In the genomic region with DNA sequence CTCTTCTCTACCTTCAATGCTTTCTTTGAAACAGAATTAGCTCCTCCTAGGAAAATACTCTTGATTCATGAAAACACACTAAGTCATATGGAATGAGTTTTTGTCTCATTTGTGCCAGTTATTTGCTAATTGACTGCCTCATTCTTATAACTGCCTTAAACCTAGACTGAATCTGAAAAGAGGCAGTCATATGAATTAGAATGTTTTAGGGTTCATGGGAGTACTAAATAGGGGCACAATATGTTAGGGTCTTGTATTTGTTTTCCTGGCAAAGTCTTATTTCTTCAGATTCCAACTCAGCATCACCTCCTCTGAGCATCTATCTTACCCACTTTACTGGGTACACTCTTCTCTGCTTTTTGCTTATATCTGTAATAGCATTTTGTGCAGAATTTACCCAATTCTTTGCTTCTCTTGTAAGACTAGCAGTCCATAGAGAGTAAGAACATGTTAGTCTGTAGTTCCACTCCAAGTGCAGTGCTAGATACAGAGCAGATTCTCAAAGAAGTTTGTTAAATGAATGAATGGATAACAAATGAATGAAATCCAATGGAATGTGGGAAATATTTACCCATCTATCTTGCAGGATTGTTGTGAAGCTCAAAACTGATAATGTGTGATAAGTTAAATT, we compare ENCODE assay signal across 1 cellular context.
TF ChIP-seq lines count a peak whose summit lies in the region.

No MANE protein-coding gene starts in this region.

TF ChIP-seq in H1, 55 proteins besides CTCF, POLR2A, EP300 and RAD21:
- no peak for TF ChIP-seq RBBP5 (IDR thresholded peaks at IDR 0.05; ENCODE audit: borderline replicate concordance, low read depth, low read length)
- TF ChIP-seq SP2 (IDR thresholded peaks at IDR 0.05; ENCODE audit: low read length), result no peak
- TF ChIP-seq ATF2 (IDR thresholded peaks at IDR 0.05; ENCODE audit: low read length), result no peak
- TF ChIP-seq BACH1 (IDR thresholded peaks at IDR 0.05; ENCODE audit: low read length), result no peak
- TF ChIP-seq, protein P1, sequence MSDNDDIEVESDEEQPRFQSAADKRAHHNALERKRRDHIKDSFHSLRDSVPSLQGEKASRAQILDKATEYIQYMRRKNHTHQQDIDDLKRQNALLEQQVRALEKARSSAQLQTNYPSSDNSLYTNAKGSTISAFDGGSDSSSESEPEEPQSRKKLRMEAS (IDR thresholded peaks at IDR 0.05), result no peak
- TF ChIP-seq CHD7 (IDR thresholded peaks at IDR 0.05; ENCODE audit: insufficient replicate concordance, low read length), result no peak
- no peak for TF ChIP-seq E2F6 (IDR thresholded peaks at IDR 0.05)
- no peak for TF ChIP-seq HDAC6 (IDR thresholded peaks at IDR 0.05; ENCODE audit: low read depth, low read length)
- TF ChIP-seq ASH2L (IDR thresholded peaks at IDR 0.05; ENCODE audit: low read length), result no peak
- TF ChIP-seq HDAC2 (IDR thresholded peaks at IDR 0.05; ENCODE audit: borderline replicate concordance in 1 of 2, low read depth in 2 of 2, low read length in 2 of 2), result no peak
- TF ChIP-seq TCF12 (IDR thresholded peaks at IDR 0.05; ENCODE audit: low read depth, low read length), result no peak
